Comparison of ENCODE assay signal across 8 cellular contexts in genomic region chr16:73058221-73058615, GRCh38. TPM values are rescaled to one million over a fixed set of nuclear protein-coding genes. Genes with fewer than 3 reads are reported as not detected.
DNase-seq lines count a peak whose midpoint lies in the region; ATAC-seq and TF ChIP-seq lines count a peak whose summit lies in the region.

No MANE protein-coding gene starts in this region.

- H3K27ac ChIP-seq in heart left ventricle = peak overlapping the region; percentile 85 to 98 (median 93)
- peak overlapping the region; percentile 94 to 99 (median 99) for H3K27ac ChIP-seq in gastrocnemius medialis

- peaks cover 14% of the 10 kb centered on the region for H3K4me1 Mint-ChIP-seq in activated T-helper 17 cell treated with anti-CD3 and anti-CD28 coated beads, Interleukin-2, amount 50 U/mL, for 72 hours

- H3K27ac Mint-ChIP-seq in activated T-helper 17 cell treated with anti-CD3 and anti-CD28 coated beads, Interleukin-2, amount 50 U/mL, for 72 hours = no peak overlapping the region

- H3K9me3 Mint-ChIP-seq in activated T-helper 17 cell treated with anti-CD3 and anti-CD28 coated beads, Interleukin-2, amount 50 U/mL, for 72 hours = no peaks in the 10 kb centered on the region

- no peaks in the 10 kb centered on the region for H3K9me3 ChIP-seq in heart left ventricle
- H3K9me3 ChIP-seq in gastrocnemius medialis = no peaks in the 10 kb centered on the region

- WGBS in heart left ventricle, 4 donors = 0 to 1% (median 1%) methylated on average over 40 to 61 of the region's 61 CpGs

- in situ Hi-C loops in gastrocnemius medialis (cut with MboI; ENCODE audit: low sequenced_read_pairs in 4 of 4) = loop anchor here in 3 of 4 donors (10.0 to 25.0 kb wide), 2 partner anchors 221 to 223 kb away; no protein-coding TSS in a partner anchor

- peak; percentile 56 for DNase-seq in NCI-H146 (lab: John Stamatoyannopoulos, UW)
- no peak for DNase-seq in NCI-H146 treated with DMSO at 0.1 percent for 48 hours (lab: John Stamatoyannopoulos, UW; ENCODE audit: unreplicated experiment)
- peak; percentile 36 for DNase-seq in HT-29 (ENCODE audit: low spot score)
- peak; percentile 53 to 76 (median 54) for DNase-seq in heart left ventricle
- DNase-seq in gastrocnemius medialis = no peak
- DNase-seq in cortex of kidney (lab: John Stamatoyannopoulos, UW) = no peak

- H3K36me3 Mint-ChIP-seq in activated T-helper 17 cell treated with anti-CD3 and anti-CD28 coated beads, Interleukin-2, amount 50 U/mL, for 72 hours (ENCODE audit: low read depth) = peaks cover 6% of the 10 kb centered on the region

- ATAC-seq in GM21515 (IDR thresholded peaks at IDR 0.05; ENCODE audit: unreplicated experiment) = peak; percentile 80
- ATAC-seq in activated T-helper 17 cell treated with anti-CD3 and anti-CD28 coated beads, Interleukin-2, amount 50 U/mL, for 72 hours (replicated peaks) = peak; percentile 51
- ATAC-seq in heart left ventricle = peak in 2 of 4 donors; percentile 41 to 62
- ATAC-seq in gastrocnemius medialis = peak; percentile 26 to 37

- H3K4me3 Mint-ChIP-seq in activated T-helper 17 cell treated with anti-CD3 and anti-CD28 coated beads, Interleukin-2, amount 50 U/mL, for 72 hours = no peak overlapping the region

- TF ChIP-seq POLR2A in heart left ventricle (IDR thresholded peaks at IDR 0.05) = no peak
- TF ChIP-seq POLR2A in gastrocnemius medialis (IDR thresholded peaks at IDR 0.05) = no peak

- H3K27me3 Mint-ChIP-seq in activated T-helper 17 cell treated with anti-CD3 and anti-CD28 coated beads, Interleukin-2, amount 50 U/mL, for 72 hours = peaks cover 52% of the 10 kb centered on the region

- peaks cover 0 to 56% (median 26%) of the 10 kb centered on the region in 12 donors for H3K4me1 ChIP-seq in heart left ventricle
- peaks cover 38 to 58% of the 10 kb centered on the region in 2 donors for H3K4me1 ChIP-seq in gastrocnemius medialis

- H3K27me3 ChIP-seq in heart left ventricle = peaks cover 0 to 17% (median 5%) of the 10 kb centered on the region in 9 donors
- peaks cover 0 to 10% (median 0%) of the 10 kb centered on the region in 3 donors for H3K27me3 ChIP-seq in gastrocnemius medialis

- no peaks in the 10 kb centered on the region for H3K36me3 ChIP-seq in heart left ventricle
- no peaks in the 10 kb centered on the region for H3K36me3 ChIP-seq in gastrocnemius medialis

- intact Hi-C loops in heart left ventricle (cut with DNase I) = loop anchor here in 3 of 10 donors (5.0 to 10.0 kb wide), 3 partner anchors 123 to 226 kb away; no protein-coding TSS in a partner anchor
- intact Hi-C loops in gastrocnemius medialis (cut with DNase I; ENCODE audit: low total_unique reads) = no loop called here

- TF ChIP-seq CTCF in heart left ventricle (IDR thresholded peaks at IDR 0.05) = peak in 2 of 12 donors; percentile 16 to 31
- no peak for TF ChIP-seq CTCF in gastrocnemius medialis (IDR thresholded peaks at IDR 0.05 in 4 of 5, conservative IDR thresholded peaks at IDR 0.05 in 1 of 5)

- H3K4me3 ChIP-seq in heart left ventricle = peak overlapping the region; percentile 57 to 94 (median 78)
- peak overlapping the region; percentile 64 to 75 (median 72) for H3K4me3 ChIP-seq in gastrocnemius medialis

RNA-seq across cellular contexts. Expression of gene ZFHX3, which starts 10.3 kb away (rescaled TPM):
- 2.6 and 3.5 TPM in 2 replicates for total RNA-seq in HT-29 (2014; rRNA removed; shearing (Covaris generic))
- under 1 TPM; 0.21 to 0.22 TPM for total RNA-seq in activated T-helper 17 cell treated with anti-CD3 and anti-CD28 coated beads, Interleukin-2, amount 50 U/mL, for 72 hours
- total RNA-seq in heart left ventricle = 10 to 100 TPM in 6 of 9 donors, 1 to 10 TPM in 3; 7.8 to 21.6 (median 14.5) TPM
- polyA plus RNA-seq in heart left ventricle = 1 to 10 TPM; 3.8 to 4.0 TPM
- 10 to 100 TPM; 14.0 to 28.5 (median 27.3) TPM for total RNA-seq in gastrocnemius medialis

Comparison
In these comparisons a context has a peak if more than half of its experiments do, and no peak if none do; other contexts are left out.
1. DNase-seq: peak in NCI-H146 (single experiment), HT-29 (single experiment) and heart left ventricle (5 of 5); none in NCI-H146 treated with DMSO at 0.1 percent for 48 hours (single experiment), gastrocnemius medialis (0 of 2) and cortex of kidney (single experiment).